ENCODE assay signal across 9 cellular contexts in genomic region chr5:171595801-171596231, GRCh38.
DNase-seq lines count a peak whose midpoint lies in the region; ATAC-seq and TF ChIP-seq lines count a peak whose summit lies in the region.
"Had no signal": no experiment of that assay in that cellular context is flagged by ENCODE, and none has a peak within 500 bp of the region (broad histone marks: within the 10 kb centered on the region; RNA-seq: fewer than 3 reads in every experiment).

No MANE protein-coding gene starts in this region.

- H3K4me3 Mint-ChIP-seq in glutamatergic neuron (ENCODE audit: unreplicated experiment): no peak overlapping the region

- DNase-seq in brain microvascular endothelial cell (peak; percentile 40), gastrocnemius medialis (peak in 1 of 2 donors; percentile 43), KBM-7 (no peak), NCI-H1694 treated with DMSO at 0.1 percent for 48 hours (lab: John Stamatoyannopoulos, UW) (no peak), SW 1271 (lab: John Stamatoyannopoulos, UW) (no peak), glutamatergic neuron (no peak)
- DNase-seq: NCI-H2029 treated with DMSO at 0.1 percent for 48 hours had no signal

- H3K4me1 Mint-ChIP-seq in glutamatergic neuron (ENCODE audit: low read depth, unreplicated experiment): peaks cover 9% of the 10 kb centered on the region

- H3K27ac Mint-ChIP-seq in glutamatergic neuron (ENCODE audit: unreplicated experiment): no peak overlapping the region

- peaks cover 2% of the 10 kb centered on the region for H3K9me3 Mint-ChIP-seq in glutamatergic neuron (ENCODE audit: unreplicated experiment)

- H3K9me3 ChIP-seq in gastrocnemius medialis: no peaks in the 10 kb centered on the region

- no peaks in the 10 kb centered on the region for H3K4me1 ChIP-seq in gastrocnemius medialis

- ATAC-seq in GM18909 (IDR thresholded peaks at IDR 0.05; ENCODE audit: poor library complexity, unreplicated experiment) (peak; percentile 56), HG03342 (IDR thresholded peaks at IDR 0.05; ENCODE audit: unreplicated experiment) (peak; percentile 62), gastrocnemius medialis (peak; percentile 68 to 72)

- intact Hi-C loops in gastrocnemius medialis (cut with DNase I; ENCODE audit: low total_unique reads): no loop called here

- H3K4me3 ChIP-seq in brain microvascular endothelial cell (ENCODE audit: low read depth, low read length) (no peak overlapping the region), gastrocnemius medialis (no peak overlapping the region)

- H3K27me3 ChIP-seq in brain microvascular endothelial cell (replicated peaks): peaks cover 11% of the 10 kb centered on the region
- H3K27me3 ChIP-seq in gastrocnemius medialis: peaks cover 6 to 9% (median 9%) of the 10 kb centered on the region in 3 donors

- no peak overlapping the region for H3K27ac ChIP-seq in brain microvascular endothelial cell
- H3K27ac ChIP-seq in gastrocnemius medialis: peak overlapping the region in 1 of 4 donors; percentile 30

- peaks cover 7% of the 10 kb centered on the region for H3K27me3 Mint-ChIP-seq in glutamatergic neuron (ENCODE audit: unreplicated experiment)

- TF ChIP-seq POLR2A in gastrocnemius medialis (IDR thresholded peaks at IDR 0.05): no peak

- H3K36me3 ChIP-seq in brain microvascular endothelial cell (replicated peaks) (no peaks in the 10 kb centered on the region), gastrocnemius medialis (no peaks in the 10 kb centered on the region)

- peaks cover 17% of the 10 kb centered on the region for H3K36me3 Mint-ChIP-seq in glutamatergic neuron (ENCODE audit: unreplicated experiment)

- in situ Hi-C loops in brain microvascular endothelial cell (cut with HindIII; ENCODE audit: low pct_ligation_motif_present, low sequenced_read_pairs) (no loop called here), gastrocnemius medialis (cut with MboI; ENCODE audit: low sequenced_read_pairs in 4 of 4) (no loop called here), KBM-7 (cut with MboI; ENCODE audit: low pct_unique_long_range_greater_than_20kb, low sequenced_read_pairs) (no loop called here)

- TF ChIP-seq CTCF in brain microvascular endothelial cell (IDR thresholded peaks at IDR 0.05; ENCODE audit: low read depth, low read length, missing control alignments) (no peak), gastrocnemius medialis (IDR thresholded peaks at IDR 0.05 in 4 of 5, conservative IDR thresholded peaks at IDR 0.05 in 1 of 5) (no peak), glutamatergic neuron (IDR thresholded peaks at IDR 0.05; ENCODE audit: partially characterized antibody, unreplicated experiment) (no peak)
